In the genomic region with DNA sequence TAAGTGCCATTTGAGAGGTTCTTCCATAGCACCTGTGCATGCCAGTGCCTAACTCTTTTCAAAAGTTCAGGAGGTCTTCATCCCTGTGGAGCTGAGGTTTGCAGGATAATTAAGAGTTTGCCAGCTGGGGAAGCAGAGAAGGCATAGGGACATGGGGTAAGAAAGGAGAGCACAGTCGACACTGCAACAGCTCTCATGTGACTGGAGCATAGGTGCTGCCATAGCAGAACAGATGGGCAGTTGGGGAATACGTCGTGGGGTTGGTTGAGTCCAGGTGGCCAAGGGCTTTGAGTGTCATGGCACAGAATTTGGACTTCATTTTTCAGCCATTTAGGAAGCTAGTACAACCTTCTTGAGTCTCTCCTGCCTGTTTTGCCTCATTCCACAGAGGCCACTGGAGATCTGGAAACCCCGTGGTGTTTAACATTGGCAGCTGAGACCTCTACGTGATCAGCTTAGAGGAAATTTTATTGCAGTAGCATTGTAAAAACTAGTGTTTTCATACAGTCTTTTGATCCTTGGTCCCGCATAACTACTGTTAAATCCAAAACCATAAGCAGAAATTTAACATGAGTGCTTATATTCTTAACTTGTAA, we compare ENCODE assay signal across 19 cellular contexts.
A peak's percentile ranks its signal among the peaks of the same experiment; 100 is the strongest.
DNase-seq lines count a peak whose midpoint lies in the region; ATAC-seq and TF ChIP-seq lines count a peak whose summit lies in the region.
"Had no signal": no experiment of that assay in that cellular context is flagged by ENCODE, and none has a peak within 500 bp of the region (broad histone marks: within the 10 kb centered on the region; RNA-seq: fewer than 3 reads in every experiment).

No MANE protein-coding gene starts in this region.

- H4K20me1 ChIP-seq in MM.1S (ENCODE audit: insufficient read depth, low read length) = no peaks in the 10 kb centered on the region

- peaks cover 76% of the 10 kb centered on the region for H3K36me3 Mint-ChIP-seq in HFFc6 (ENCODE audit: low read depth)
- H3K36me3 Mint-ChIP-seq: CD4-positive, alpha-beta memory T cell had no signal

- H3K9me2 ChIP-seq in MM.1S (replicated peaks; ENCODE audit: insufficient read depth, low read length) = no peaks in the 10 kb centered on the region

- H3K9ac ChIP-seq in iPS-20b (ENCODE audit: low read depth, low read length) (peak overlapping the region; percentile 23; the same call in 1 of the 2 replicates), MM.1S (ENCODE audit: low read length) (no peak overlapping the region)
- H3K9ac ChIP-seq: KMS-11 had no signal

- H2AFZ ChIP-seq in ACC112 (ENCODE audit: low read length, unreplicated experiment) (no peak overlapping the region), MM.1S (ENCODE audit: low read length) (no peak overlapping the region)

- TF ChIP-seq CTCF in HFFc6 (IDR thresholded peaks at IDR 0.05) (no peak), ascending aorta (IDR thresholded peaks at IDR 0.05) (no peak), GM13977 (IDR thresholded peaks at IDR 0.05; ENCODE audit: extremely low read depth, insufficient read depth, missing control alignments) (no peak), MM.1S (IDR thresholded peaks at IDR 0.05; ENCODE audit: low read length) (no peak)

- intact Hi-C loops in ascending aorta (cut with DNase I) = no loop called here

- H3K36me3 ChIP-seq in ACC112 (ENCODE audit: insufficient read depth, low read length) (peaks cover 17% of the 10 kb centered on the region), ascending aorta (peaks cover 2 to 5% of the 10 kb centered on the region in 2 donors), iPS-20b (ENCODE audit: insufficient read depth, low read depth, low read length) (no peaks in the 10 kb centered on the region), MM.1S (replicated peaks; ENCODE audit: insufficient read depth, low read length) (no peaks in the 10 kb centered on the region)
- H3K36me3 ChIP-seq: Peyer's patch had no signal

- H3K27me3 ChIP-seq in ACC112 (ENCODE audit: insufficient read depth, low read length) (no peaks in the 10 kb centered on the region), ascending aorta (no peaks in the 10 kb centered on the region), iPS-20b (ENCODE audit: insufficient read depth, low read length) (no peaks in the 10 kb centered on the region), MM.1S (replicated peaks; ENCODE audit: insufficient read depth, low read length) (no peaks in the 10 kb centered on the region)
- H3K27me3 ChIP-seq: MG63, Peyer's patch had no signal

- H3K9me3 ChIP-seq in ascending aorta (no peaks in the 10 kb centered on the region), iPS-20b (ENCODE audit: insufficient read depth, low read depth, low read length) (no peaks in the 10 kb centered on the region), MM.1S (replicated peaks; ENCODE audit: insufficient read depth, low read length) (no peaks in the 10 kb centered on the region)
- H3K9me3 ChIP-seq: MG63, Peyer's patch had no signal

- no peaks in the 10 kb centered on the region for H3F3A ChIP-seq in MM.1S (ENCODE audit: insufficient read depth, low read length)

- no peak overlapping the region for H3K4me2 ChIP-seq in MM.1S (ENCODE audit: low read depth, low read length)
- H3K4me2 ChIP-seq: KMS-11 had no signal

- ATAC-seq in left lobe of liver = no peak

- in situ Hi-C loops in GM13977 (cut with MboI; ENCODE audit: low pct_unique_long_range_greater_than_20kb, low sequenced_read_pairs, unreplicated experiment) = no loop called here

- H3K4me1 ChIP-seq in ACC112 (ENCODE audit: control insufficient read depth, insufficient read depth, low read length, unreplicated experiment) = no peaks in the 10 kb centered on the region
- H3K4me1 ChIP-seq in ascending aorta = peaks cover 5 to 55% of the 10 kb centered on the region in 2 donors
- peaks cover 23% of the 10 kb centered on the region for H3K4me1 ChIP-seq in iPS-20b (ENCODE audit: insufficient read depth, low read length)
- no peaks in the 10 kb centered on the region for H3K4me1 ChIP-seq in MM.1S (ENCODE audit: low read length)

- DNase-seq in HFFc6 = no peak
- no peak for DNase-seq in ascending aorta (ENCODE audit: low spot score in 2 of 2)
- DNase-seq in GM13977 (ENCODE audit: low spot score) = no peak
- DNase-seq in MM.1S = no peak
- DNase-seq in activated T-cell treated with anti-CD3 and anti-CD28 coated beads, Interleukin-2, amount 50 U/mL, for 1 hour = no peak
- DNase-seq in left lobe of liver (ENCODE audit: low spot score) = no peak
- DNase-seq: CD4-positive, alpha-beta memory T cell; HCEC 1CT; MG63; NCI-H1105; NCI-H187 treated with DMSO at 0.1 percent for 48 hours; NCI-H2171; Peyer's patch; SHP77 treated with DMSO at 0.1 percent for 48 hours had no signal

- no peaks in the 10 kb centered on the region for H3K9me3 Mint-ChIP-seq in HFFc6
- H3K9me3 Mint-ChIP-seq: CD4-positive, alpha-beta memory T cell had no signal

- H3K27me3 Mint-ChIP-seq in HFFc6 (ENCODE audit: insufficient read depth) = peaks cover 55% of the 10 kb centered on the region
- H3K27me3 Mint-ChIP-seq: B cell; CD4-positive, alpha-beta memory T cell had no signal

- peak overlapping the region; percentile 51 for H3K4me3 Mint-ChIP-seq in HFFc6
- H3K4me3 Mint-ChIP-seq: B cell; CD4-positive, alpha-beta memory T cell had no signal

- H3K4me3 ChIP-seq in ACC112 (ENCODE audit: low read depth, low read length) (no peak overlapping the region), ascending aorta (no peak overlapping the region), iPS-20b (ENCODE audit: low read length) (no peak overlapping the region), MM.1S (ENCODE audit: low read length) (no peak overlapping the region)
- H3K4me3 ChIP-seq: MG63, Peyer's patch had no signal

- H3K27ac ChIP-seq in ACC112 (ENCODE audit: low read depth, low read length) = peak overlapping the region; percentile 4; the same call in 1 of the 2 replicates
- H3K27ac ChIP-seq in ascending aorta = peak overlapping the region; percentile 10 to 52
- H3K27ac ChIP-seq in iPS-20b (ENCODE audit: low read length) = no peak overlapping the region
- no peak overlapping the region for H3K27ac ChIP-seq in MM.1S (ENCODE audit: low read length)
- H3K27ac ChIP-seq: HL-60, KMS-11, Peyer's patch had no signal

- peaks cover 96% of the 10 kb centered on the region for H3K4me1 Mint-ChIP-seq in HFFc6 (ENCODE audit: low read depth)
- H3K4me1 Mint-ChIP-seq: B cell had no signal

- H3K79me2 ChIP-seq in ACC112 (ENCODE audit: control insufficient read depth, insufficient read depth, low read length, unreplicated experiment) (peaks cover 87% of the 10 kb centered on the region), MM.1S (ENCODE audit: low read length) (no peaks in the 10 kb centered on the region)

- H3K27ac Mint-ChIP-seq in HFFc6 = peak overlapping the region; percentile 74
- H3K27ac Mint-ChIP-seq: B cell had no signal

Comparison
In these comparisons a context has a peak if more than half of its experiments do, and no peak if none do; other contexts are left out.
1. H3K27ac ChIP-seq: peak in ACC112 (single experiment) and ascending aorta (2 of 2); none in iPS-20b (single experiment) and MM.1S (single experiment).